1 cellular context compared by ENCODE assay signal in the genomic region with DNA sequence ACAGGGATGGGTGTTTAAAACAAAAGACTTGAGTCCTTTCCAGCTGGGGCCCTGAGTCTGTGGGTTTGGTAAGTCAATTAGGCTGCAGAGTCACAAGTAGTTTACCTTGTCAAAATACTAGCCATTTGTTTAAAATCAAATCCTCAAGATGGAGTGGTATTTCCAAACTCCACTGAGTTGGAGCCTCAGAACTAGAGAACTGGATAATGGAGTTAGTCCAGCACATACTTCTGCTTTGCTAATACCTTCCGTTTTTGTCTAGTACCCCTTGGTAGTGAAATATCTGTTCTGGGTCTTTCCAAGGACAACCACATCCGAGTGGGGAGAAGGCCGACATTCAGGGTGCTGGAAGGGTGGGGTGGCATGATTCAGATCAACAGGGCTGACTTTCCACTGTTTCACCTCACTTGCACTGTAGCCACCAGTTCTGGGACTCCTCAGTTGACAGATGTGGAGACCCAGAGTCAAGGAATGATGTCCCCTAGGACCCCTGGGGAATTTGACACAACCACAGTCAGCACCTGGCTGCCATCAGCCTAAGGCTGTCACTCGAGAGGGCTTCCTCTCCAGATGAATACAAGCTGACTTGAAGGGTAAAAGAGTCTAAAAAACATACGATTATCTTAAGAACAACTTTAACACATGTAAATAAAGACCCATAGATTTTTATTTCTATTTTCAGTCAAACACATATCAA.
TF ChIP-seq lines count a peak whose summit lies in the region.

No MANE protein-coding gene starts in this region.

TF ChIP-seq in GM12878, 131 proteins besides CTCF, POLR2A, EP300 and RAD21 (continued from another document and continues in another):
- TF ChIP-seq, protein P1, sequence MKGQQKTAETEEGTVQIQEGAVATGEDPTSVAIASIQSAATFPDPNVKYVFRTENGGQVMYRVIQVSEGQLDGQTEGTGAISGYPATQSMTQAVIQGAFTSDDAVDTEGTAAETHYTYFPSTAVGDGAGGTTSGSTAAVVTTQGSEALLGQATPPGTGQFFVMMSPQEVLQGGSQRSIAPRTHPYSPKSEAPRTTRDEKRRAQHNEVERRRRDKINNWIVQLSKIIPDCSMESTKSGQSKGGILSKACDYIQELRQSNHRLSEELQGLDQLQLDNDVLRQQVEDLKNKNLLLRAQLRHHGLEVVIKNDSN (IDR thresholded peaks at IDR 0.05; ENCODE audit: borderline replicate concordance, extremely low read length, insufficient read depth, low read depth, low read length) = no peak
- TF ChIP-seq EED (IDR thresholded peaks at IDR 0.05; ENCODE audit: low read depth) (peak; percentile 92), ZZZ3 (IDR thresholded peaks at IDR 0.05; ENCODE audit: control insufficient read depth, insufficient read length, low read depth) (no peak), RUNX3 (IDR thresholded peaks at IDR 0.05; ENCODE audit: low read length) (peak; percentile 85), BCL11A (IDR thresholded peaks at IDR 0.05; ENCODE audit: low read depth, low read length) (peak; percentile 50; the same call in 1 of the 2 replicates), ETV6 (conservative IDR thresholded peaks at IDR 0.05 in 1 of 2, IDR thresholded peaks at IDR 0.05 in 1 of 2; ENCODE audit: borderline replicate concordance in 1 of 2, low read depth in 1 of 2) (no peak), ATF7 (IDR thresholded peaks at IDR 0.05; ENCODE audit: low read depth) (no peak), CBX3 (IDR thresholded peaks at IDR 0.05; ENCODE audit: borderline replicate concordance, low read depth) (no peak), SRF (IDR thresholded peaks at IDR 0.05; ENCODE audit: low read depth in 2 of 2, low read length in 2 of 2) (no peak), ASH2L (IDR thresholded peaks at IDR 0.05; ENCODE audit: borderline replicate concordance, low read depth) (no peak), SMAD1 (IDR thresholded peaks at IDR 0.05; ENCODE audit: low read depth, partially characterized antibody) (no peak), NR2C2 (IDR thresholded peaks at IDR 0.05; ENCODE audit: borderline replicate concordance, control insufficient read depth, insufficient read length, low read depth) (no peak), HDAC2 (IDR thresholded peaks at IDR 0.05) (no peak), SP1 (IDR thresholded peaks at IDR 0.05; ENCODE audit: low read depth, low read length) (no peak), TBL1XR1 (IDR thresholded peaks at IDR 0.05; ENCODE audit: low read depth, low read length) (peak; percentile 54), RBBP5 (conservative IDR thresholded peaks at IDR 0.05) (no peak), PAX5 (IDR thresholded peaks at IDR 0.05; ENCODE audit: borderline replicate concordance, low read depth, low read length) (no peak), POLR2AphosphoS5 (IDR thresholded peaks at IDR 0.05; ENCODE audit: low read length) (no peak), NFIC (IDR thresholded peaks at IDR 0.05; ENCODE audit: low read depth, low read length) (peak; percentile 72; the same call in 1 of the 2 replicates), RAD51 (IDR thresholded peaks at IDR 0.05) (no peak), MXI1 (IDR thresholded peaks at IDR 0.05; ENCODE audit: low read depth, low read length) (no peak), NRF1 (conservative IDR thresholded peaks at IDR 0.05; ENCODE audit: low read depth, low read length) (no peak), POLR2AphosphoS2 (IDR thresholded peaks at IDR 0.05; ENCODE audit: low read depth, low read length) (no peak), WRNIP1 (IDR thresholded peaks at IDR 0.05; ENCODE audit: borderline replicate concordance, low read depth, low read length) (no peak), SPI1 (IDR thresholded peaks at IDR 0.05; ENCODE audit: borderline replicate concordance, insufficient read depth, low read depth, low read length) (no peak), IRF4 (IDR thresholded peaks at IDR 0.05; ENCODE audit: low read depth, low read length) (0 out of 2 replicates have a peak, but pooled peaks have one; percentile 28), NBN (IDR thresholded peaks at IDR 0.05) (no peak), RCOR1 (conservative IDR thresholded peaks at IDR 0.05; ENCODE audit: low read depth, low read length) (no peak), ZNF217 (IDR thresholded peaks at IDR 0.05) (no peak)
- TF ChIP-seq, protein P2, sequence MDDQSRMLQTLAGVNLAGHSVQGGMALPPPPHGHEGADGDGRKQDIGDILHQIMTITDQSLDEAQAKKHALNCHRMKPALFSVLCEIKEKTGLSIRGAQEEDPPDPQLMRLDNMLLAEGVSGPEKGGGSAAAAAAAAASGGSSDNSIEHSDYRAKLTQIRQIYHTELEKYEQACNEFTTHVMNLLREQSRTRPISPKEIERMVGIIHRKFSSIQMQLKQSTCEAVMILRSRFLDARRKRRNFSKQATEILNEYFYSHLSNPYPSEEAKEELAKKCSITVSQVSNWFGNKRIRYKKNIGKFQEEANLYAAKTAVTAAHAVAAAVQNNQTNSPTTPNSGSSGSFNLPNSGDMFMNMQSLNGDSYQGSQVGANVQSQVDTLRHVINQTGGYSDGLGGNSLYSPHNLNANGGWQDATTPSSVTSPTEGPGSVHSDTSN (IDR thresholded peaks at IDR 0.05; ENCODE audit: insufficient replicate concordance, low read depth, low read length) = peak; percentile 81
- TF ChIP-seq, protein P3, sequence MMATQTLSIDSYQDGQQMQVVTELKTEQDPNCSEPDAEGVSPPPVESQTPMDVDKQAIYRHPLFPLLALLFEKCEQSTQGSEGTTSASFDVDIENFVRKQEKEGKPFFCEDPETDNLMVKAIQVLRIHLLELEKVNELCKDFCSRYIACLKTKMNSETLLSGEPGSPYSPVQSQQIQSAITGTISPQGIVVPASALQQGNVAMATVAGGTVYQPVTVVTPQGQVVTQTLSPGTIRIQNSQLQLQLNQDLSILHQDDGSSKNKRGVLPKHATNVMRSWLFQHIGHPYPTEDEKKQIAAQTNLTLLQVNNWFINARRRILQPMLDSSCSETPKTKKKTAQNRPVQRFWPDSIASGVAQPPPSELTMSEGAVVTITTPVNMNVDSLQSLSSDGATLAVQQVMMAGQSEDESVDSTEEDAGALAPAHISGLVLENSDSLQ (IDR thresholded peaks at IDR 0.05) = peak; percentile 85
- TF ChIP-seq, protein P4, sequence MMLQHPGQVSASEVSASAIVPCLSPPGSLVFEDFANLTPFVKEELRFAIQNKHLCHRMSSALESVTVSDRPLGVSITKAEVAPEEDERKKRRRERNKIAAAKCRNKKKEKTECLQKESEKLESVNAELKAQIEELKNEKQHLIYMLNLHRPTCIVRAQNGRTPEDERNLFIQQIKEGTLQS (IDR thresholded peaks at IDR 0.05; ENCODE audit: borderline replicate concordance, extremely low read depth, low read depth, low read length) = no peak
- TF ChIP-seq, protein P5, sequence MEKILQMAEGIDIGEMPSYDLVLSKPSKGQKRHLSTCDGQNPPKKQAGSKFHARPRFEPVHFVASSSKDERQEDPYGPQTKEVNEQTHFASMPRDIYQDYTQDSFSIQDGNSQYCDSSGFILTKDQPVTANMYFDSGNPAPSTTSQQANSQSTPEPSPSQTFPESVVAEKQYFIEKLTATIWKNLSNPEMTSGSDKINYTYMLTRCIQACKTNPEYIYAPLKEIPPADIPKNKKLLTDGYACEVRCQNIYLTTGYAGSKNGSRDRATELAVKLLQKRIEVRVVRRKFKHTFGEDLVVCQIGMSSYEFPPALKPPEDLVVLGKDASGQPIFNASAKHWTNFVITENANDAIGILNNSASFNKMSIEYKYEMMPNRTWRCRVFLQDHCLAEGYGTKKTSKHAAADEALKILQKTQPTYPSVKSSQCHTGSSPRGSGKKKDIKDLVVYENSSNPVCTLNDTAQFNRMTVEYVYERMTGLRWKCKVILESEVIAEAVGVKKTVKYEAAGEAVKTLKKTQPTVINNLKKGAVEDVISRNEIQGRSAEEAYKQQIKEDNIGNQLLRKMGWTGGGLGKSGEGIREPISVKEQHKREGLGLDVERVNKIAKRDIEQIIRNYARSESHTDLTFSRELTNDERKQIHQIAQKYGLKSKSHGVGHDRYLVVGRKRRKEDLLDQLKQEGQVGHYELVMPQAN (conservative IDR thresholded peaks at IDR 0.05) = no peak
- TF ChIP-seq, protein P6, sequence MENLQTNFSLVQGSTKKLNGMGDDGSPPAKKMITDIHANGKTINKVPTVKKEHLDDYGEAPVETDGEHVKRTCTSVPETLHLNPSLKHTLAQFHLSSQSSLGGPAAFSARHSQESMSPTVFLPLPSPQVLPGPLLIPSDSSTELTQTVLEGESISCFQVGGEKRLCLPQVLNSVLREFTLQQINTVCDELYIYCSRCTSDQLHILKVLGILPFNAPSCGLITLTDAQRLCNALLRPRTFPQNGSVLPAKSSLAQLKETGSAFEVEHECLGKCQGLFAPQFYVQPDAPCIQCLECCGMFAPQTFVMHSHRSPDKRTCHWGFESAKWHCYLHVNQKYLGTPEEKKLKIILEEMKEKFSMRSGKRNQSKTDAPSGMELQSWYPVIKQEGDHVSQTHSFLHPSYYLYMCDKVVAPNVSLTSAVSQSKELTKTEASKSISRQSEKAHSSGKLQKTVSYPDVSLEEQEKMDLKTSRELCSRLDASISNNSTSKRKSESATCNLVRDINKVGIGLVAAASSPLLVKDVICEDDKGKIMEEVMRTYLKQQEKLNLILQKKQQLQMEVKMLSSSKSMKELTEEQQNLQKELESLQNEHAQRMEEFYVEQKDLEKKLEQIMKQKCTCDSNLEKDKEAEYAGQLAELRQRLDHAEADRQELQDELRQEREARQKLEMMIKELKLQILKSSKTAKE (IDR thresholded peaks at IDR 0.05; ENCODE audit: low read depth, poor library complexity, severe bottlenecking) = no peak
- TF ChIP-seq, protein P7, sequence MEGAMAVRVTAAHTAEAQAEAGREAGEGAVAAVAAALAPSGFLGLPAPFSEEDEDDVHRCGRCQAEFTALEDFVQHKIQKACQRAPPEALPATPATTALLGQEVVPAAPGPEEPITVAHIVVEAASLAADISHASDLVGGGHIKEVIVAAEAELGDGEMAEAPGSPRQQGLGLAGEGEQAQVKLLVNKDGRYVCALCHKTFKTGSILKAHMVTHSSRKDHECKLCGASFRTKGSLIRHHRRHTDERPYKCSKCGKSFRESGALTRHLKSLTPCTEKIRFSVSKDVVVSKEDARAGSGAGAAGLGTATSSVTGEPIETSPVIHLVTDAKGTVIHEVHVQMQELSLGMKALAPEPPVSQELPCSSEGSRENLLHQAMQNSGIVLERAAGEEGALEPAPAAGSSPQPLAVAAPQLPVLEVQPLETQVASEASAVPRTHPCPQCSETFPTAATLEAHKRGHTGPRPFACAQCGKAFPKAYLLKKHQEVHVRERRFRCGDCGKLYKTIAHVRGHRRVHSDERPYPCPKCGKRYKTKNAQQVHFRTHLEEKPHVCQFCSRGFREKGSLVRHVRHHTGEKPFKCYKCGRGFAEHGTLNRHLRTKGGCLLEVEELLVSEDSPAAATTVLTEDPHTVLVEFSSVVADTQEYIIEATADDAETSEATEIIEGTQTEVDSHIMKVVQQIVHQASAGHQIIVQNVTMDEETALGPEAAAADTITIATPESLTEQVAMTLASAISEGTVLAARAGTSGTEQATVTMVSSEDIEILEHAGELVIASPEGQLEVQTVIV (IDR thresholded peaks at IDR 0.05; ENCODE audit: borderline replicate concordance, partially characterized antibody) = no peak
- TF ChIP-seq, protein P8, sequence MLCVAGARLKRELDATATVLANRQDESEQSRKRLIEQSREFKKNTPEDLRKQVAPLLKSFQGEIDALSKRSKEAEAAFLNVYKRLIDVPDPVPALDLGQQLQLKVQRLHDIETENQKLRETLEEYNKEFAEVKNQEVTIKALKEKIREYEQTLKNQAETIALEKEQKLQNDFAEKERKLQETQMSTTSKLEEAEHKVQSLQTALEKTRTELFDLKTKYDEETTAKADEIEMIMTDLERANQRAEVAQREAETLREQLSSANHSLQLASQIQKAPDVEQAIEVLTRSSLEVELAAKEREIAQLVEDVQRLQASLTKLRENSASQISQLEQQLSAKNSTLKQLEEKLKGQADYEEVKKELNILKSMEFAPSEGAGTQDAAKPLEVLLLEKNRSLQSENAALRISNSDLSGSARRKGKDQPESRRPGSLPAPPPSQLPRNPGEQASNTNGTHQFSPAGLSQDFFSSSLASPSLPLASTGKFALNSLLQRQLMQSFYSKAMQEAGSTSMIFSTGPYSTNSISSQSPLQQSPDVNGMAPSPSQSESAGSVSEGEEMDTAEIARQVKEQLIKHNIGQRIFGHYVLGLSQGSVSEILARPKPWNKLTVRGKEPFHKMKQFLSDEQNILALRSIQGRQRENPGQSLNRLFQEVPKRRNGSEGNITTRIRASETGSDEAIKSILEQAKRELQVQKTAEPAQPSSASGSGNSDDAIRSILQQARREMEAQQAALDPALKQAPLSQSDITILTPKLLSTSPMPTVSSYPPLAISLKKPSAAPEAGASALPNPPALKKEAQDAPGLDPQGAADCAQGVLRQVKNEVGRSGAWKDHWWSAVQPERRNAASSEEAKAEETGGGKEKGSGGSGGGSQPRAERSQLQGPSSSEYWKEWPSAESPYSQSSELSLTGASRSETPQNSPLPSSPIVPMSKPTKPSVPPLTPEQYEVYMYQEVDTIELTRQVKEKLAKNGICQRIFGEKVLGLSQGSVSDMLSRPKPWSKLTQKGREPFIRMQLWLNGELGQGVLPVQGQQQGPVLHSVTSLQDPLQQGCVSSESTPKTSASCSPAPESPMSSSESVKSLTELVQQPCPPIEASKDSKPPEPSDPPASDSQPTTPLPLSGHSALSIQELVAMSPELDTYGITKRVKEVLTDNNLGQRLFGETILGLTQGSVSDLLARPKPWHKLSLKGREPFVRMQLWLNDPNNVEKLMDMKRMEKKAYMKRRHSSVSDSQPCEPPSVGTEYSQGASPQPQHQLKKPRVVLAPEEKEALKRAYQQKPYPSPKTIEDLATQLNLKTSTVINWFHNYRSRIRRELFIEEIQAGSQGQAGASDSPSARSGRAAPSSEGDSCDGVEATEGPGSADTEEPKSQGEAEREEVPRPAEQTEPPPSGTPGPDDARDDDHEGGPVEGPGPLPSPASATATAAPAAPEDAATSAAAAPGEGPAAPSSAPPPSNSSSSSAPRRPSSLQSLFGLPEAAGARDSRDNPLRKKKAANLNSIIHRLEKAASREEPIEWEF (IDR thresholded peaks at IDR 0.05; ENCODE audit: insufficient replicate concordance, low read depth, low read length) = no peak
- TF ChIP-seq, protein P9, sequence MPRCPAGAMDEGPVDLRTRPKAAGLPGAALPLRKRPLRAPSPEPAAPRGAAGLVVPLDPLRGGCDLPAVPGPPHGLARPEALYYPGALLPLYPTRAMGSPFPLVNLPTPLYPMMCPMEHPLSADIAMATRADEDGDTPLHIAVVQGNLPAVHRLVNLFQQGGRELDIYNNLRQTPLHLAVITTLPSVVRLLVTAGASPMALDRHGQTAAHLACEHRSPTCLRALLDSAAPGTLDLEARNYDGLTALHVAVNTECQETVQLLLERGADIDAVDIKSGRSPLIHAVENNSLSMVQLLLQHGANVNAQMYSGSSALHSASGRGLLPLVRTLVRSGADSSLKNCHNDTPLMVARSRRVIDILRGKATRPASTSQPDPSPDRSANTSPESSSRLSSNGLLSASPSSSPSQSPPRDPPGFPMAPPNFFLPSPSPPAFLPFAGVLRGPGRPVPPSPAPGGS (IDR thresholded peaks at IDR 0.05; ENCODE audit: borderline replicate concordance, insufficient read depth, low read depth, low read length, poor library complexity, severe bottlenecking) = peak; percentile 33
- TF ChIP-seq, protein P10, sequence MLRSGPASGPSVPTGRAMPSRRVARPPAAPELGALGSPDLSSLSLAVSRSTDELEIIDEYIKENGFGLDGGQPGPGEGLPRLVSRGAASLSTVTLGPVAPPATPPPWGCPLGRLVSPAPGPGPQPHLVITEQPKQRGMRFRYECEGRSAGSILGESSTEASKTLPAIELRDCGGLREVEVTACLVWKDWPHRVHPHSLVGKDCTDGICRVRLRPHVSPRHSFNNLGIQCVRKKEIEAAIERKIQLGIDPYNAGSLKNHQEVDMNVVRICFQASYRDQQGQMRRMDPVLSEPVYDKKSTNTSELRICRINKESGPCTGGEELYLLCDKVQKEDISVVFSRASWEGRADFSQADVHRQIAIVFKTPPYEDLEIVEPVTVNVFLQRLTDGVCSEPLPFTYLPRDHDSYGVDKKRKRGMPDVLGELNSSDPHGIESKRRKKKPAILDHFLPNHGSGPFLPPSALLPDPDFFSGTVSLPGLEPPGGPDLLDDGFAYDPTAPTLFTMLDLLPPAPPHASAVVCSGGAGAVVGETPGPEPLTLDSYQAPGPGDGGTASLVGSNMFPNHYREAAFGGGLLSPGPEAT (IDR thresholded peaks at IDR 0.05; ENCODE audit: low read depth) = peak; percentile 55; the same call in 1 of the 2 replicates
